Comparison of ENCODE assay signal across 1 cellular context in the genomic region with DNA sequence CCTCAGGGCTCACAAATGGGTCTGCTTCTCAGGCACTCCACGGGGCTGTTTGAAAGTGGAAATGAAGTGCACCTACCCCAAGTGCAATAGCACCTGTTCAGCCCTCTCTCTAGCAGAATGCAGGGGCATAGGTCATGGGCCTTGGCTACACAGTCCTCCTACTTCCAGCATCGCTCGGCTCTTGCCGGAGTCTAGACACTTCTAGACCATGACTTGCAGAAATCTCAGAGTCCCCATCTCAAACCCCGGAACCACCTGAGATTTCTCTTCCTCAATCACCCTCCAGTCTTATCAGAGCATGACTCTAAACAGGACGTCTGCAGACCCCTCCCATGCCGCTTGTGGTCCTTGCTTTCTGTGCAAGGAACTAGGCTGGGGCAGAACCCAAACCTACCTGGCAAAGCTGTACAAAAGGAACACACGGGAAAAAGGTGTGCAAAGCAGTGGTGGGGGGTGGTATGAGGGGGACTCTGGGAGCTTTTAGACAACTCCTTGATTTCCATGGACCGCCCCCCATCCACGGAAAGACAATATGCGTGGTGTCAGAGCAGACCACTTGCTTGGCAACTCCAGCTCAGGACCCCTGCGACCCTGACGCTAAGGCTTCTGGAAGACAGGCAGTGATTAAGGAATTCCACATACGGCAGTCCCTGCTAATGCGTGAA.
TF ChIP-seq lines count a peak whose summit lies in the region.

No MANE protein-coding gene starts in this region.

TF ChIP-seq in K562, 482 proteins besides CTCF, POLR2A, EP300 and RAD21 (continues in another document):
- peak in 1 of 2 experiments; percentile 91; a peak in 2 of 4 replicates for TF ChIP-seq HDAC1 (IDR thresholded peaks at IDR 0.05)
- TF ChIP-seq, protein P1, sequence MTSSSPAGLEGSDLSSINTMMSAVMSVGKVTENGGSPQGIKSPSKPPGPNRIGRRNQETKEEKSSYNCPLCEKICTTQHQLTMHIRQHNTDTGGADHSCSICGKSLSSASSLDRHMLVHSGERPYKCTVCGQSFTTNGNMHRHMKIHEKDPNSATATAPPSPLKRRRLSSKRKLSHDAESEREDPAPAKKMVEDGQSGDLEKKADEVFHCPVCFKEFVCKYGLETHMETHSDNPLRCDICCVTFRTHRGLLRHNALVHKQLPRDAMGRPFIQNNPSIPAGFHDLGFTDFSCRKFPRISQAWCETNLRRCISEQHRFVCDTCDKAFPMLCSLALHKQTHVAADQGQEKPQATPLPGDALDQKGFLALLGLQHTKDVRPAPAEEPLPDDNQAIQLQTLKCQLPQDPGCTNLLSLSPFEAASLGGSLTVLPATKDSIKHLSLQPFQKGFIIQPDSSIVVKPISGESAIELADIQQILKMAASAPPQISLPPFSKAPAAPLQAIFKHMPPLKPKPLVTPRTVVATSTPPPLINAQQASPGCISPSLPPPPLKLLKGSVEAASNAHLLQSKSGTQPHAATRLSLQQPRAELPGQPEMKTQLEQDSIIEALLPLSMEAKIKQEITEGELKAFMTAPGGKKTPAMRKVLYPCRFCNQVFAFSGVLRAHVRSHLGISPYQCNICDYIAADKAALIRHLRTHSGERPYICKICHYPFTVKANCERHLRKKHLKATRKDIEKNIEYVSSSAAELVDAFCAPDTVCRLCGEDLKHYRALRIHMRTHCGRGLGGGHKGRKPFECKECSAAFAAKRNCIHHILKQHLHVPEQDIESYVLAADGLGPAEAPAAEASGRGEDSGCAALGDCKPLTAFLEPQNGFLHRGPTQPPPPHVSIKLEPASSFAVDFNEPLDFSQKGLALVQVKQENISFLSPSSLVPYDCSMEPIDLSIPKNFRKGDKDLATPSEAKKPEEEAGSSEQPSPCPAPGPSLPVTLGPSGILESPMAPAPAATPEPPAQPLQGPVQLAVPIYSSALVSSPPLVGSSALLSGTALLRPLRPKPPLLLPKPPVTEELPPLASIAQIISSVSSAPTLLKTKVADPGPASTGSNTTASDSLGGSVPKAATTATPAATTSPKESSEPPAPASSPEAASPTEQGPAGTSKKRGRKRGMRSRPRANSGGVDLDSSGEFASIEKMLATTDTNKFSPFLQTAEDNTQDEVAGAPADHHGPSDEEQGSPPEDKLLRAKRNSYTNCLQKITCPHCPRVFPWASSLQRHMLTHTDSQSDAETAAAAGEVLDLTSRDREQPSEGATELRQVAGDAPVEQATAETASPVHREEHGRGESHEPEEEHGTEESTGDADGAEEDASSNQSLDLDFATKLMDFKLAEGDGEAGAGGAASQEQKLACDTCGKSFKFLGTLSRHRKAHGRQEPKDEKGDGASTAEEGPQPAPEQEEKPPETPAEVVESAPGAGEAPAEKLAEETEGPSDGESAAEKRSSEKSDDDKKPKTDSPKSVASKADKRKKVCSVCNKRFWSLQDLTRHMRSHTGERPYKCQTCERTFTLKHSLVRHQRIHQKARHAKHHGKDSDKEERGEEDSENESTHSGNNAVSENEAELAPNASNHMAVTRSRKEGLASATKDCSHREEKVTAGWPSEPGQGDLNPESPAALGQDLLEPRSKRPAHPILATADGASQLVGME (CRISPR knock-in tag; IDR thresholded peaks at IDR 0.05): 0 out of 2 replicates have a peak, but pooled peaks have one; percentile 11
- TF ChIP-seq, protein P2, sequence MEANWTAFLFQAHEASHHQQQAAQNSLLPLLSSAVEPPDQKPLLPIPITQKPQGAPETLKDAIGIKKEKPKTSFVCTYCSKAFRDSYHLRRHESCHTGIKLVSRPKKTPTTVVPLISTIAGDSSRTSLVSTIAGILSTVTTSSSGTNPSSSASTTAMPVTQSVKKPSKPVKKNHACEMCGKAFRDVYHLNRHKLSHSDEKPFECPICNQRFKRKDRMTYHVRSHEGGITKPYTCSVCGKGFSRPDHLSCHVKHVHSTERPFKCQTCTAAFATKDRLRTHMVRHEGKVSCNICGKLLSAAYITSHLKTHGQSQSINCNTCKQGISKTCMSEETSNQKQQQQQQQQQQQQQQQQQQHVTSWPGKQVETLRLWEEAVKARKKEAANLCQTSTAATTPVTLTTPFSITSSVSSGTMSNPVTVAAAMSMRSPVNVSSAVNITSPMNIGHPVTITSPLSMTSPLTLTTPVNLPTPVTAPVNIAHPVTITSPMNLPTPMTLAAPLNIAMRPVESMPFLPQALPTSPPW (CRISPR knock-in tag; IDR thresholded peaks at IDR 0.05): peak; percentile 8; the same call in 1 of the 2 replicates
- 0 out of 2 replicates have a peak, but pooled peaks have one; percentile 18 for TF ChIP-seq BHLHE40 (IDR thresholded peaks at IDR 0.05; ENCODE audit: low read length)
- peak in 1 of 2 experiments; percentile 93; a peak in 2 of 4 replicates for TF ChIP-seq ARNT (IDR thresholded peaks at IDR 0.05)
- TF ChIP-seq CTBP1 (IDR thresholded peaks at IDR 0.05; ENCODE audit: borderline replicate concordance): peak; percentile 89
- TF ChIP-seq MYC (IDR thresholded peaks at IDR 0.05; ENCODE audit: low read depth, low read length): peak; percentile 41; the same call in 1 of the 2 replicates
- 0 out of 2 replicates have a peak, but pooled peaks have one; percentile 43 for TF ChIP-seq MYC (CRISPR knock-in tag; IDR thresholded peaks at IDR 0.05; ENCODE audit: borderline replicate concordance, low read depth)
- peak; percentile 59 to 99 for TF ChIP-seq RCOR1 (IDR thresholded peaks at IDR 0.05; ENCODE audit: borderline replicate concordance in 1 of 2, low read depth in 2 of 2, low read length in 2 of 2)
- TF ChIP-seq TRIM28 (IDR thresholded peaks at IDR 0.05): no peak
- TF ChIP-seq NFE2L1 (tag; IDR thresholded peaks at IDR 0.05; ENCODE audit: borderline replicate concordance, low read depth): peak; percentile 88
- TF ChIP-seq, protein P3, sequence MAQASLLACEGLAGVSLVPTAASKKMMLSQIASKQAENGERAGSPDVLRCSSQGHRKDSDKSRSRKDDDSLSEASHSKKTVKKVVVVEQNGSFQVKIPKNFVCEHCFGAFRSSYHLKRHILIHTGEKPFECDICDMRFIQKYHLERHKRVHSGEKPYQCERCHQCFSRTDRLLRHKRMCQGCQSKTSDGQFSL (CRISPR knock-in tag; IDR thresholded peaks at IDR 0.05): 0 out of 2 replicates have a peak, but pooled peaks have one; percentile 25
- TF ChIP-seq, protein P3 (tag; IDR thresholded peaks at IDR 0.05): no peak
- TF ChIP-seq, protein P4, sequence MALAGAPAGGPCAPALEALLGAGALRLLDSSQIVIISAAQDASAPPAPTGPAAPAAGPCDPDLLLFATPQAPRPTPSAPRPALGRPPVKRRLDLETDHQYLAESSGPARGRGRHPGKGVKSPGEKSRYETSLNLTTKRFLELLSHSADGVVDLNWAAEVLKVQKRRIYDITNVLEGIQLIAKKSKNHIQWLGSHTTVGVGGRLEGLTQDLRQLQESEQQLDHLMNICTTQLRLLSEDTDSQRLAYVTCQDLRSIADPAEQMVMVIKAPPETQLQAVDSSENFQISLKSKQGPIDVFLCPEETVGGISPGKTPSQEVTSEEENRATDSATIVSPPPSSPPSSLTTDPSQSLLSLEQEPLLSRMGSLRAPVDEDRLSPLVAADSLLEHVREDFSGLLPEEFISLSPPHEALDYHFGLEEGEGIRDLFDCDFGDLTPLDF (CRISPR knock-in tag; IDR thresholded peaks at IDR 0.05): no peak
- TF ChIP-seq ZNF583 (CRISPR knock-in tag; IDR thresholded peaks at IDR 0.05): no peak
- TF ChIP-seq, protein P5, sequence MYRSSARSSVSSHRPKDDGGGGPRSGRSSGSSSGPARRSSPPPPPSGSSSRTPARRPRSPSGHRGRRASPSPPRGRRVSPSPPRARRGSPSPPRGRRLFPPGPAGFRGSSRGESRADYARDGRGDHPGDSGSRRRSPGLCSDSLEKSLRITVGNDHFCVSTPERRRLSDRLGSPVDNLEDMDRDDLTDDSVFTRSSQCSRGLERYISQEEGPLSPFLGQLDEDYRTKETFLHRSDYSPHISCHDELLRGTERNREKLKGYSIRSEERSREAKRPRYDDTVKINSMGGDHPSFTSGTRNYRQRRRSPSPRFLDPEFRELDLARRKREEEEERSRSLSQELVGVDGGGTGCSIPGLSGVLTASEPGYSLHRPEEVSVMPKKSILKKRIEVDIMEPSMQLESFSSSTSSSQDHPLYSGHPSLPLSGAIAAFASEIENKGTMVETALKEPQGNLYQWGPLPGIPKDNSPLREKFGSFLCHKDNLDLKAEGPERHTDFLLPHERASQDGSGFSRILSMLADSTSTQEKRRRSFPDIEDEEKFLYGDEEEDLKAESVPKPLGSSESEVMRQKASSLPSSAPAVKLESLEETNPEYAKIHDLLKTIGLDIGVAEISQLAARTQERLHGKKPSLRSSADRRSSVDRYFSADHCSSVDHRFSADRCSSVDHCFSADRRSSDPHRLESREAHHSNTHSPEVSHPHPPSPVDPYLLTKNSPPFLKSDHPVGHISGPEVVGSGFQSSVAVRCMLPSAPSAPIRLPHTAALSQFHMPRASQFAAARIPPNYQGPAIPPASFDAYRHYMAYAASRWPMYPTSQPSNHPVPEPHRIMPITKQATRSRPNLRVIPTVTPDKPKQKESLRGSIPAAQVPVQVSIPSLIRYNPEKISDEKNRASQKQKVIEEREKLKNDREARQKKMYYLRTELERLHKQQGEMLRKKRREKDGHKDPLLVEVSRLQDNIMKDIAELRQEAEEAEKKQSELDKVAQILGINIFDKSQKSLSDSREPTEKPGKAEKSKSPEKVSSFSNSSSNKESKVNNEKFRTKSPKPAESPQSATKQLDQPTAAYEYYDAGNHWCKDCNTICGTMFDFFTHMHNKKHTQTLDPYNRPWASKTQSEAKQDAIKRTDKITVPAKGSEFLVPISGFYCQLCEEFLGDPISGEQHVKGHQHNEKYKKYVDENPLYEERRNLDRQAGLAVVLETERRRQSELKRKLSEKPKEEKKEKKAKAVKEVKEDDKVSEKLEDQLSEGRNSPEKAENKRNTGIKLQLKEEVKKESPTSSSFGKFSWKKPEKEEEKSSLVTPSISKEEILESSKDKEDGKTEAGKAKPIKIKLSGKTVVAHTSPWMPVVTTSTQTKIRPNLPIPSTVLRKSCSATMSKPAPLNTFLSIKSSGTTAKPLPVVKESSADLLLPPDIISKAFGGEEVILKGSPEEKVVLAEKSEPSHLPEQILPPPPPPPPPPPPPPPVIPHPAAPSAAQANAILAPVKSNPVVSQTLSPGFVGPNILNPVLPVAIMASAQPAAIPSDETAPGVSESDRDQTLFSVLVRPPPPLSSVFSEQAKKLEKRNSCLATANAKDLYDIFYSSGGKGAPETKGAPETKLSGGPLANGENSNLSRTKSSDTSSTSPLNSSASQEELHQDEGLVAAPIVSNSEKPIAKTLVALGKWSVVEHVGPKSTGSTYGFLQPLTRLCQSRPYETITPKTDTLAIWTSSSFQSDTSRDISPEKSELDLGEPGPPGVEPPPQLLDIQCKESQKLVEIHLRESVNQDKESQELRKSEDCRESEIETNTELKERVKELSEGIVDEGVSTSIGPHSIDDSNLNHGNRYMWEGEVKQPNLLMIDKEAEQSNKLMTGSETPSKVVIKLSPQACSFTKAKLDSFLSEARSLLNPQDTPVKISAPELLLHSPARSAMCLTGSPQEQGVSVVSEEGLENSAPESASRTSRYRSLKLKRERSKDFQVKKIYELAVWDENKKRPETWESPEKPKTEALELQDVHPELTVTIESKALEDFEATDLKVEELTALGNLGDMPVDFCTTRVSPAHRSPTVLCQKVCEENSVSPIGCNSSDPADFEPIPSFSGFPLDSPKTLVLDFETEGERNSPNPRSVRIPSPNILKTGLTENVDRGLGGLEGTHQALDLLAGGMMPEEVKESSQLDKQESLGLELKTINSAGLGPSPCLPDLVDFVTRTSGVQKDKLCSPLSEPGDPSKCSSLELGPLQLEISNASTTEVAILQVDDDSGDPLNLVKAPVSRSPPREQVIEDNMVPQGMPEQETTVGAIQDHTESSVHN (IDR thresholded peaks at IDR 0.05; ENCODE audit: borderline replicate concordance in 1 of 2, low read depth in 1 of 2): no peak
- TF ChIP-seq NFIC (IDR thresholded peaks at IDR 0.05): peak; percentile 29; the same call in 1 of the 2 replicates
- TF ChIP-seq, protein P6, sequence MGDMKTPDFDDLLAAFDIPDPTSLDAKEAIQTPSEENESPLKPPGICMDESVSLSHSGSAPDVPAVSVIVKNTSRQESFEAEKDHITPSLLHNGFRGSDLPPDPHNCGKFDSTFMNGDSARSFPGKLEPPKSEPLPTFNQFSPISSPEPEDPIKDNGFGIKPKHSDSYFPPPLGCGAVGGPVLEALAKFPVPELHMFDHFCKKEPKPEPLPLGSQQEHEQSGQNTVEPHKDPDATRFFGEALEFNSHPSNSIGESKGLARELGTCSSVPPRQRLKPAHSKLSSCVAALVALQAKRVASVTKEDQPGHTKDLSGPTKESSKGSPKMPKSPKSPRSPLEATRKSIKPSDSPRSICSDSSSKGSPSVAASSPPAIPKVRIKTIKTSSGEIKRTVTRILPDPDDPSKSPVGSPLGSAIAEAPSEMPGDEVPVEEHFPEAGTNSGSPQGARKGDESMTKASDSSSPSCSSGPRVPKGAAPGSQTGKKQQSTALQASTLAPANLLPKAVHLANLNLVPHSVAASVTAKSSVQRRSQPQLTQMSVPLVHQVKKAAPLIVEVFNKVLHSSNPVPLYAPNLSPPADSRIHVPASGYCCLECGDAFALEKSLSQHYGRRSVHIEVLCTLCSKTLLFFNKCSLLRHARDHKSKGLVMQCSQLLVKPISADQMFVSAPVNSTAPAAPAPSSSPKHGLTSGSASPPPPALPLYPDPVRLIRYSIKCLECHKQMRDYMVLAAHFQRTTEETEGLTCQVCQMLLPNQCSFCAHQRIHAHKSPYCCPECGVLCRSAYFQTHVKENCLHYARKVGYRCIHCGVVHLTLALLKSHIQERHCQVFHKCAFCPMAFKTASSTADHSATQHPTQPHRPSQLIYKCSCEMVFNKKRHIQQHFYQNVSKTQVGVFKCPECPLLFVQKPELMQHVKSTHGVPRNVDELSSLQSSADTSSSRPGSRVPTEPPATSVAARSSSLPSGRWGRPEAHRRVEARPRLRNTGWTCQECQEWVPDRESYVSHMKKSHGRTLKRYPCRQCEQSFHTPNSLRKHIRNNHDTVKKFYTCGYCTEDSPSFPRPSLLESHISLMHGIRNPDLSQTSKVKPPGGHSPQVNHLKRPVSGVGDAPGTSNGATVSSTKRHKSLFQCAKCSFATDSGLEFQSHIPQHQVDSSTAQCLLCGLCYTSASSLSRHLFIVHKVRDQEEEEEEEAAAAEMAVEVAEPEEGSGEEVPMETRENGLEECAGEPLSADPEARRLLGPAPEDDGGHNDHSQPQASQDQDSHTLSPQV (IDR thresholded peaks at IDR 0.05): peak; percentile 66
- peak; percentile 25; the same call in 1 of the 2 replicates for TF ChIP-seq SMARCE1 (IDR thresholded peaks at IDR 0.05)
- peak; percentile 96 for TF ChIP-seq ZNF316 (IDR thresholded peaks at IDR 0.05)
- TF ChIP-seq RFX5 (IDR thresholded peaks at IDR 0.05; ENCODE audit: low read depth, low read length): no peak
- peak; percentile 50 for TF ChIP-seq HDAC2 (IDR thresholded peaks at IDR 0.05)
- TF ChIP-seq FOXM1 (IDR thresholded peaks at IDR 0.05; ENCODE audit: low read depth): peak; percentile 11; the same call in 1 of the 2 replicates
- TF ChIP-seq FOXM1 (CRISPR knock-in tag; IDR thresholded peaks at IDR 0.05; ENCODE audit: low read depth): no peak
- no peak for TF ChIP-seq POLR2B (IDR thresholded peaks at IDR 0.05; ENCODE audit: low read depth, partially characterized antibody)
- TF ChIP-seq NFE2 (IDR thresholded peaks at IDR 0.05; ENCODE audit: low read depth): peak; percentile 96
